In genomic region chr22:35212020-35212419, GRCh38 we compare ENCODE assay signal across 18 cellular contexts. TPM values are rescaled to one million over a fixed set of nuclear protein-coding genes. Genes with fewer than 3 reads are reported as not detected.
DNase-seq lines count a peak whose midpoint lies in the region; ATAC-seq and TF ChIP-seq lines count a peak whose summit lies in the region.
"Had no signal": no experiment of that assay in that cellular context is flagged by ENCODE, and none has a peak within 500 bp of the region (broad histone marks: within the 10 kb centered on the region; RNA-seq: fewer than 3 reads in every experiment).

No MANE protein-coding gene starts in this region.

- H3K27me3 Mint-ChIP-seq in activated CD8-positive, alpha-beta T cell treated with anti-CD3 and anti-CD28 coated beads, Interleukin-2, amount 10 ng/mL, durations not matched to agents 7 days and 5 days (ENCODE audit: low read depth), result peaks cover 5% of the 10 kb centered on the region

- POLR2A ChIA-PET in activated CD8-positive, alpha-beta T cell treated with anti-CD3 and anti-CD28 coated beads, Interleukin-2, amount 10 ng/mL, durations not matched to agents 7 days and 5 days (lab: Charles Lee), result interaction anchor here (0.6 kb wide), 1 partner anchor 74 kb away, joined by 3 read pairs; no protein-coding TSS in a partner anchor

- no peaks in the 10 kb centered on the region for H3K9me3 Mint-ChIP-seq in activated CD8-positive, alpha-beta T cell treated with anti-CD3 and anti-CD28 coated beads, Interleukin-2, amount 10 ng/mL, durations not matched to agents 7 days and 5 days (ENCODE audit: insufficient read depth)
- H3K9me3 Mint-ChIP-seq: activated naive CD8-positive, alpha-beta T cell treated with anti-CD3 and anti-CD28 coated beads for 36 hours; neural progenitor cell had no signal

- no peaks in the 10 kb centered on the region for H3K4me1 Mint-ChIP-seq in activated CD8-positive, alpha-beta T cell treated with anti-CD3 and anti-CD28 coated beads, Interleukin-2, amount 10 ng/mL, durations not matched to agents 7 days and 5 days (ENCODE audit: low read depth)
- H3K4me1 Mint-ChIP-seq: activated CD4-positive, alpha-beta T cell treated with anti-CD3 and anti-CD28 coated beads for 36 hours; activated naive CD8-positive, alpha-beta T cell treated with anti-CD3 and anti-CD28 coated beads for 36 hours had no signal

- H3K27ac Mint-ChIP-seq in activated CD8-positive, alpha-beta T cell treated with anti-CD3 and anti-CD28 coated beads, Interleukin-2, amount 10 ng/mL, durations not matched to agents 7 days and 5 days, result no peak overlapping the region
- H3K27ac Mint-ChIP-seq: activated CD4-positive, alpha-beta T cell treated with anti-CD3 and anti-CD28 coated beads for 36 hours; activated naive CD8-positive, alpha-beta T cell treated with anti-CD3 and anti-CD28 coated beads for 36 hours; neural progenitor cell had no signal

- no peaks in the 10 kb centered on the region for H3K36me3 Mint-ChIP-seq in activated CD8-positive, alpha-beta T cell treated with anti-CD3 and anti-CD28 coated beads, Interleukin-2, amount 10 ng/mL, durations not matched to agents 7 days and 5 days (ENCODE audit: low read depth)
- H3K36me3 Mint-ChIP-seq: activated naive CD8-positive, alpha-beta T cell treated with anti-CD3 and anti-CD28 coated beads for 36 hours; neural progenitor cell had no signal

- no peak for TF ChIP-seq CTCF in astrocyte of the spinal cord (IDR thresholded peaks at IDR 0.05; ENCODE audit: low read depth, low read length)

- no peak overlapping the region for H3K4me3 Mint-ChIP-seq in activated CD8-positive, alpha-beta T cell treated with anti-CD3 and anti-CD28 coated beads, Interleukin-2, amount 10 ng/mL, durations not matched to agents 7 days and 5 days
- H3K4me3 Mint-ChIP-seq: activated CD4-positive, alpha-beta T cell treated with anti-CD3 and anti-CD28 coated beads for 36 hours; activated naive CD8-positive, alpha-beta T cell treated with anti-CD3 and anti-CD28 coated beads for 36 hours; neural progenitor cell had no signal

- in situ Hi-C loops in astrocyte of the spinal cord (cut with HindIII; ENCODE audit: low sequenced_read_pairs), result no loop called here

- H3K4me3 ChIP-seq in astrocyte of the spinal cord (ENCODE audit: low read depth, low read length), result no peak overlapping the region
- H3K4me3 ChIP-seq: neural progenitor cell had no signal

- peak; percentile 70 for DNase-seq in A172 (ENCODE audit: low spot score)
- peak; percentile 53 for DNase-seq in HT1080 (ENCODE audit: low read depth)
- DNase-seq in astrocyte of the spinal cord (ENCODE audit: low read depth, low spot score), result peak; percentile 33
- DNase-seq in islet precursor cell, result peak; percentile 76
- no peak for DNase-seq in activated CD8-positive, alpha-beta T cell treated with anti-CD3 and anti-CD28 coated beads, Interleukin-2, amount 10 ng/mL, durations not matched to agents 7 days and 5 days
- DNase-seq in iPS-NIHi11 (ENCODE audit: low spot score), result no peak
- no peak for DNase-seq in DMS79 treated with DMSO at 0.1 percent for 48 hours (lab: John Stamatoyannopoulos, UW)
- DNase-seq: activated CD4-positive, alpha-beta T cell treated with anti-CD3 and anti-CD28 coated beads for 36 hours; activated naive CD8-positive, alpha-beta T cell treated with anti-CD3 and anti-CD28 coated beads for 36 hours; COR-L47; H7; hypothalamus; NCI-H146; NCI-H526; stimulated activated naive CD8-positive, alpha-beta T cell treated with anti-CD3 and anti-CD28 coated beads, Interleukin-15, Interleukin-2, amounts not matched to agents 100 U/mL and 50 U/mL, for 24 hours had no signal

- ATAC-seq in activated CD8-positive, alpha-beta T cell treated with anti-CD3 and anti-CD28 coated beads, Interleukin-2, amount 10 ng/mL, durations not matched to agents 7 days and 5 days, result no peak
- no peak for ATAC-seq in GM21423 (IDR thresholded peaks at IDR 0.05; ENCODE audit: unreplicated experiment)
- ATAC-seq: activated CD4-positive, alpha-beta T cell treated with anti-CD3 and anti-CD28 coated beads for 36 hours; esophagus mucosa; stimulated activated naive CD8-positive, alpha-beta T cell treated with anti-CD3 and anti-CD28 coated beads, Interleukin-15, Interleukin-2, amounts not matched to agents 100 U/mL and 50 U/mL, for 24 hours had no signal

- CTCF ChIA-PET in activated CD8-positive, alpha-beta T cell treated with anti-CD3 and anti-CD28 coated beads, Interleukin-2, amount 10 ng/mL, durations not matched to agents 7 days and 5 days (lab: Charles Lee), result no interaction called here

RNA-seq across cellular contexts. Expression of gene HMGXB4, which starts 45.3 kb away (rescaled TPM):
- 9.7 and 12.9 TPM in 2 replicates for total RNA-seq in A172 (2014; rRNA removed; shearing (Covaris generic))
- 12.6 and 13.9 TPM in 2 replicates for total RNA-seq in HT1080 (2014; rRNA removed; shearing (Covaris generic))
- 23.7 and 37.4 TPM in 2 replicates for polyA plus RNA-seq in HT1080 (2015; cell fraction: cytosol; rRNA removed)
- 50.3 and 53.0 TPM in 2 replicates for polyA plus RNA-seq in HT1080 (2015; cell fraction: nucleus; rRNA removed)
- total RNA-seq in activated CD8-positive, alpha-beta T cell treated with anti-CD3 and anti-CD28 coated beads, Interleukin-2, amount 10 ng/mL, durations not matched to agents 7 days and 5 days, result 10 to 100 TPM; 34.0 to 36.0 TPM

Comparison
In these comparisons a context has a peak if more than half of its experiments do, and no peak if none do; other contexts are left out.
1. DNase-seq: peak in A172 (single experiment), HT1080 (single experiment), astrocyte of the spinal cord (single experiment) and islet precursor cell (single experiment); none in activated CD8-positive, alpha-beta T cell treated with anti-CD3 and anti-CD28 coated beads, Interleukin-2, amount 10 ng/mL, durations not matched to agents 7 days and 5 days (single experiment), iPS-NIHi11 (single experiment) and DMS79 treated with DMSO at 0.1 percent for 48 hours (single experiment).